ENCODE assay signal across 20 cellular contexts in the genomic region with DNA sequence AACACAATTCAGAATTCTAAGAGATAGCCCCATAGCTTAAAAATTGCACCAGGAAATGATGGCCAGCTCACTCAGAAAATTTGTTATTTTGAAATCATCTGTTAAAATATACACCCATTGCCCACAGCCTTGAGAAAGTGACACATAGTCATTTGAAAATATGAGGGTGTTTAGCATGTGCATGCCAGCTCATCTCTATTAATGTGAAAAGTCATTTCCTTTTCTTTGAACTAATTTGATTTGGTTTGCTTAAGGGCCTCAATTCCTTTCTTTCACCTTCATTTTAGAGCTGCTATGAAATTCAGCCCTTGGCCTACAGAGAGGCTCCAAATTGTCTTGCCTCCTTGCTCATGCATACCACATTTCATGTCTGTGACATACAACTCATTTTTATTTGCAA.
DNase-seq lines count a peak whose midpoint lies in the region; ATAC-seq and TF ChIP-seq lines count a peak whose summit lies in the region.
"Had no signal": no experiment of that assay in that cellular context is flagged by ENCODE, and none has a peak within 500 bp of the region (broad histone marks: within the 10 kb centered on the region; RNA-seq: fewer than 3 reads in every experiment).

No MANE protein-coding gene starts in this region.

- DNase-seq in A172 (ENCODE audit: low spot score) (peak; percentile 42), EH (ENCODE audit: low read depth) (peak; percentile 67), RKO (ENCODE audit: low spot score) (peak; percentile 98), foreskin keratinocyte (peak; percentile 38 to 71), kidney glomerular epithelial cell (lab: John Stamatoyannopoulos, UW) (no peak), omental fat pad (ENCODE audit: low spot score) (no peak), coronary artery (ENCODE audit: low spot score) (no peak)
- no peak for DNase-seq in effector memory CD8-positive, alpha-beta T cell
- DNase-seq: activated CD4-positive, alpha-beta T cell treated with anti-CD3 and anti-CD28 coated beads, Interleukin-2, amount 10 ng/mL, durations not matched to agents 7 days and 5 days; AML-193; aorta; Caco-2; endodermal cell; NCI-H1092; NCI-H748 treated with DMSO at 0.1 percent for 48 hours; stimulated activated CD4-positive, alpha-beta T cell treated with anti-CD3 and anti-CD28 coated beads, Interleukin-4, amount 100 ng/mL, for 1 hour had no signal

- no peaks in the 10 kb centered on the region for H3K4me1 Mint-ChIP-seq in effector memory CD8-positive, alpha-beta T cell (ENCODE audit: low read depth in 2 of 2)
- H3K4me1 Mint-ChIP-seq: activated CD4-positive, alpha-beta T cell treated with anti-CD3 and anti-CD28 coated beads, Interleukin-2, amount 10 ng/mL, durations not matched to agents 7 days and 5 days; IgD-negative memory B cell had no signal

- peaks cover 31% of the 10 kb centered on the region for H3K4me1 ChIP-seq in foreskin keratinocyte
- H3K4me1 ChIP-seq: gastroesophageal sphincter, suprapubic skin had no signal

- no peak overlapping the region for H3K4me3 ChIP-seq in coronary artery
- H3K4me3 ChIP-seq: gastroesophageal sphincter, suprapubic skin had no signal

- H3K27ac ChIP-seq in foreskin keratinocyte (peak overlapping the region; percentile 67), coronary artery (no peak overlapping the region)
- H3K27ac ChIP-seq: gastroesophageal sphincter, suprapubic skin had no signal

- peaks cover 5 to 16% of the 10 kb centered on the region in 2 donors for H3K27me3 Mint-ChIP-seq in effector memory CD8-positive, alpha-beta T cell

- H3K9me3 Mint-ChIP-seq in effector memory CD8-positive, alpha-beta T cell, result no peaks in the 10 kb centered on the region
- H3K9me3 Mint-ChIP-seq: activated CD4-positive, alpha-beta T cell treated with anti-CD3 and anti-CD28 coated beads, Interleukin-2, amount 10 ng/mL, durations not matched to agents 7 days and 5 days; activated T-helper 1 cell treated with anti-CD3 and anti-CD28 coated beads, Interleukin-12 subunit alpha, Interleukin-12 subunit beta, Interleukin-2, Interleukin-4 antibody, amounts not matched to agents 30 ng/mL and 10 ng/mL and 1 ng/mL, durations not matched to agents 14 hours and 24 hours and 36 hours; endodermal cell; IgD-negative memory B cell had no signal

- no peak overlapping the region for H3K4me3 Mint-ChIP-seq in effector memory CD8-positive, alpha-beta T cell
- H3K4me3 Mint-ChIP-seq: activated CD4-positive, alpha-beta T cell treated with anti-CD3 and anti-CD28 coated beads, Interleukin-2, amount 10 ng/mL, durations not matched to agents 7 days and 5 days; activated T-helper 1 cell treated with anti-CD3 and anti-CD28 coated beads, Interleukin-12 subunit alpha, Interleukin-12 subunit beta, Interleukin-2, Interleukin-4 antibody, amounts not matched to agents 30 ng/mL and 10 ng/mL and 1 ng/mL, durations not matched to agents 14 hours and 24 hours and 36 hours; endodermal cell; IgD-negative memory B cell had no signal

- peak overlapping the region in 1 of 2 donors; percentile 32 for H3K27ac Mint-ChIP-seq in effector memory CD8-positive, alpha-beta T cell
- H3K27ac Mint-ChIP-seq: activated CD4-positive, alpha-beta T cell treated with anti-CD3 and anti-CD28 coated beads, Interleukin-2, amount 10 ng/mL, durations not matched to agents 7 days and 5 days; activated T-helper 1 cell treated with anti-CD3 and anti-CD28 coated beads, Interleukin-12 subunit alpha, Interleukin-12 subunit beta, Interleukin-2, Interleukin-4 antibody, amounts not matched to agents 30 ng/mL and 10 ng/mL and 1 ng/mL, durations not matched to agents 14 hours and 24 hours and 36 hours; endodermal cell; IgD-negative memory B cell had no signal

- H3K27me3 ChIP-seq in foreskin keratinocyte, result no peaks in the 10 kb centered on the region
- H3K27me3 ChIP-seq: gastroesophageal sphincter, suprapubic skin had no signal

- ATAC-seq in foreskin keratinocyte, result peak; percentile 63
- no peak for ATAC-seq in omental fat pad (ENCODE audit: low FRiP score)
- no peak for ATAC-seq in effector memory CD8-positive, alpha-beta T cell (replicated peaks)
- ATAC-seq: gastroesophageal sphincter had no signal

- TF ChIP-seq CTCF in foreskin keratinocyte (conservative IDR thresholded peaks at IDR 0.05) (no peak), omental fat pad (IDR thresholded peaks at IDR 0.05) (no peak), coronary artery (IDR thresholded peaks at IDR 0.05) (no peak)

- no peaks in the 10 kb centered on the region for H3K36me3 Mint-ChIP-seq in effector memory CD8-positive, alpha-beta T cell (ENCODE audit: insufficient read depth)

Comparison
In these comparisons a context has a peak if more than half of its experiments do, and no peak if none do; other contexts are left out.
1. DNase-seq: peak in A172 (single experiment), EH (single experiment), RKO (single experiment) and foreskin keratinocyte (2 of 2); none in kidney glomerular epithelial cell (single experiment), omental fat pad (single experiment), coronary artery (single experiment) and effector memory CD8-positive, alpha-beta T cell (0 of 3).